Comparison of ENCODE assay signal across 9 cellular contexts in genomic region chr1:115275216-115275615, GRCh38.
DNase-seq lines count a peak whose midpoint lies in the region; ATAC-seq and TF ChIP-seq lines count a peak whose summit lies in the region.
"Had no signal": no experiment of that assay in that cellular context is flagged by ENCODE, and none has a peak within 500 bp of the region (broad histone marks: within the 10 kb centered on the region; RNA-seq: fewer than 3 reads in every experiment).

No MANE protein-coding gene starts in this region.

- TF ChIP-seq CTCF in AG04450 (IDR thresholded peaks at IDR 0.05; ENCODE audit: low read depth, low read length) (peak; percentile 52), GM12872 (IDR thresholded peaks at IDR 0.05; ENCODE audit: insufficient read depth, low read depth, low read length) (peak; percentile 66), OCI-LY1 (IDR thresholded peaks at IDR 0.05; ENCODE audit: low read length) (peak; percentile 67), fibroblast of lung (conservative IDR thresholded peaks at IDR 0.05 in 1 of 2, IDR thresholded peaks at IDR 0.05 in 1 of 2; ENCODE audit: low read depth in 1 of 2, low read length in 2 of 2) (peak; percentile 33 to 65)

- no peaks in the 10 kb centered on the region for H3K36me3 ChIP-seq in OCI-LY1 (ENCODE audit: insufficient read depth, low read length)
- H3K36me3 ChIP-seq in fibroblast of lung (ENCODE audit: control insufficient read depth, insufficient read depth, low read length): no peaks in the 10 kb centered on the region

- no peaks in the 10 kb centered on the region for H3F3A ChIP-seq in OCI-LY1 (ENCODE audit: insufficient read depth, low read length)

- H3K4me3 ChIP-seq in AG04450 (ENCODE audit: low read depth, low read length) (no peak overlapping the region), OCI-LY1 (ENCODE audit: low read depth, low read length, poor library complexity, severe bottlenecking) (no peak overlapping the region), fibroblast of lung (replicated peaks in 1 of 4; ENCODE audit: control extremely low read depth in 1 of 4, insufficient read depth in 1 of 4, low read depth in 3 of 4, low read length in 4 of 4) (no peak overlapping the region)

- H4K20me1 ChIP-seq in OCI-LY1 (ENCODE audit: insufficient read depth, low read length): no peaks in the 10 kb centered on the region
- H4K20me1 ChIP-seq in fibroblast of lung (ENCODE audit: control insufficient read depth, extremely low read depth, insufficient read depth, low read length): no peaks in the 10 kb centered on the region

- H3K9me3 ChIP-seq in AG04450 (ENCODE audit: control insufficient read depth, insufficient read depth, low read length): peaks cover 7% of the 10 kb centered on the region; the same call in 1 of the 2 replicates
- no peaks in the 10 kb centered on the region for H3K9me3 ChIP-seq in OCI-LY1 (ENCODE audit: low read length)
- H3K9me3 ChIP-seq in fibroblast of lung (ENCODE audit: control insufficient read depth, insufficient read depth, low read depth, low read length): no peaks in the 10 kb centered on the region

- H3K4me1 ChIP-seq in OCI-LY1 (ENCODE audit: insufficient read depth, low read length, severe bottlenecking) (no peaks in the 10 kb centered on the region), fibroblast of lung (ENCODE audit: control insufficient read depth, extremely low read depth, insufficient read depth, low read length) (peaks cover 4% of the 10 kb centered on the region)

- H2AFZ ChIP-seq in OCI-LY1 (ENCODE audit: low read length) (no peak overlapping the region), fibroblast of lung (ENCODE audit: low read length) (no peak overlapping the region)

- CTCF ChIA-PET in AG04450 (lab: Charles Lee): interaction anchor here (0.6 to 2.0 kb wide), 15 partner anchors 9 to 320 kb away, joined by 3 to 10 read pairs (median 3); no protein-coding TSS in a partner anchor

- H3K9me2 ChIP-seq in OCI-LY1 (ENCODE audit: low read depth, low read length): no peaks in the 10 kb centered on the region

- no peaks in the 10 kb centered on the region for H3K27me3 ChIP-seq in AG04450 (ENCODE audit: control insufficient read depth, insufficient read depth, low read length)
- 0 out of 2 replicates have a peak, but pooled peaks cover 4% of the 10 kb centered on the region for H3K27me3 ChIP-seq in OCI-LY1 (ENCODE audit: insufficient read depth, low read length)
- H3K27me3 ChIP-seq in fibroblast of lung (ENCODE audit: control insufficient read depth, insufficient read depth, low read length): no peaks in the 10 kb centered on the region

- H3K9ac ChIP-seq in OCI-LY1 (ENCODE audit: low read length): no peak overlapping the region
- H3K9ac ChIP-seq in fibroblast of lung (ENCODE audit: insufficient read depth, low read length): no peak overlapping the region

- H3K27ac ChIP-seq in AG04450 (ENCODE audit: low read depth, low read length): no peak overlapping the region
- H3K27ac ChIP-seq in OCI-LY1 (ENCODE audit: low read depth, low read length, poor library complexity, severe bottlenecking): no peak overlapping the region
- H3K27ac ChIP-seq in fibroblast of lung (ENCODE audit: insufficient read depth, low read length): no peak overlapping the region

- POLR2A ChIA-PET in AG04450 (lab: Yijun Ruan, JAX): no interaction called here

- no peaks in the 10 kb centered on the region for H3K79me2 ChIP-seq in OCI-LY1 (ENCODE audit: insufficient read depth, low read length)
- no peaks in the 10 kb centered on the region for H3K79me2 ChIP-seq in fibroblast of lung (ENCODE audit: control insufficient read depth, insufficient read depth, low read length)

- DNase-seq in AG04450 (ENCODE audit: low read depth, low spot score) (no peak), fibroblast of lung (ENCODE audit: low read depth in 2 of 2) (peak in 1 of 2 donors; percentile 59), occipital lobe (lab: John Stamatoyannopoulos, UW) (no peak)
- DNase-seq in stimulated activated naive CD4-positive, alpha-beta T cell treated with Interleukin-2 at 50 U/mL for 16 hours (lab: John Stamatoyannopoulos, UW): no peak
- DNase-seq in effector CD4-positive, alpha-beta T cell: no peak
- DNase-seq: activated T-cell treated with anti-CD3 and anti-CD28 coated beads, Interleukin-2, amount 50 U/mL, for 24 hours had no signal

- H3K4me2 ChIP-seq in OCI-LY1 (ENCODE audit: low read length) (no peak overlapping the region), fibroblast of lung (ENCODE audit: extremely low read depth, insufficient read depth, low read length) (no peak overlapping the region)

- ATAC-seq in GM18873 (IDR thresholded peaks at IDR 0.05; ENCODE audit: low FRiP score, unreplicated experiment): no peak
